ENCODE assay signal across 10 cellular contexts in the genomic region with DNA sequence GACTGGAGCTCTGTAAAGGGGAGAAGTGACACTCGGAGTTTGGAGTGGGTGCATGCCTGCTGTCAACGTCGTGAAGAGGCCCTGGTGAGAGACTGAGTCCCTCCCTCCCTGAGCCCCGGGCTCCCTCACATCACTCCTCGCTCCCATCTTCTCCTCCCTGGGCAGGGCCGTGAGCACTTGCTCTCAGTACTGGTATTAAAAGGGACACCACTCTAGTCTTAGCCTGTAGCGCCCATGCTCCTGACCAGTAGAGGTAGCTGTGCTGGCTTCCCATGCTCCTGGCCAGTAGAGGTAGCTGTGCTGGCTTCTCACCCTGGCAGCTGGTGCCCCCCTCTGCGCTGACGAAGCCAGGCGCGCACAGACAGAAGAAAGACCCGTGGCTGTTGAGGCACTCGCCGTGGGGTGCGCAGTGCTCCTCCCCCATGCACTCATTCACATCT. TPM values are rescaled to one million over a fixed set of nuclear protein-coding genes. Genes with fewer than 3 reads are reported as not detected.
DNase-seq lines count a peak whose midpoint lies in the region; ATAC-seq and TF ChIP-seq lines count a peak whose summit lies in the region.
"Had no signal": no experiment of that assay in that cellular context is flagged by ENCODE, and none has a peak within 500 bp of the region (broad histone marks: within the 10 kb centered on the region; RNA-seq: fewer than 3 reads in every experiment).

No MANE protein-coding gene starts in this region.

- no peak overlapping the region for H4K8ac ChIP-seq in mesenchymal stem cell (ENCODE audit: low read length)

- CTCF ChIA-PET in HEK293T (lab: Yijun Ruan, JAX): interaction anchor here (0.6 to 1.0 kb wide), 2 partner anchors 10 to 89 kb away, joined by 3 read pairs; no protein-coding TSS in a partner anchor

- no peak overlapping the region for H2BK12ac ChIP-seq in mesenchymal stem cell (ENCODE audit: low read length in 2 of 2)

- no peak overlapping the region for H3K4me2 ChIP-seq in mesenchymal stem cell (ENCODE audit: low read length, poor library complexity, severe bottlenecking)

- H3K23ac ChIP-seq in mesenchymal stem cell (ENCODE audit: low read length in 2 of 2): no peak overlapping the region

- H3K4me3 ChIP-seq in astrocyte of the cerebellum (ENCODE audit: low read depth, low read length) (no peak overlapping the region), mesenchymal stem cell (ENCODE audit: insufficient read depth in 1 of 2, low read depth in 1 of 2, low read length in 2 of 2) (no peak overlapping the region)
- H3K4me3 ChIP-seq: esophagus muscularis mucosa had no signal

- peak; percentile 80 for TF ChIP-seq CTCF in astrocyte of the cerebellum (IDR thresholded peaks at IDR 0.05; ENCODE audit: low read depth, low read length, missing control alignments)

- in situ Hi-C loops in astrocyte of the cerebellum (cut with HindIII; ENCODE audit: low sequenced_read_pairs): no loop called here

- no peak for ATAC-seq in GM19463 (IDR thresholded peaks at IDR 0.05; ENCODE audit: unreplicated experiment)
- ATAC-seq in HG03342 (IDR thresholded peaks at IDR 0.05; ENCODE audit: unreplicated experiment): no peak

- peak overlapping the region; percentile 34 for H2BK15ac ChIP-seq in mesenchymal stem cell (ENCODE audit: low read depth, poor library complexity, severe bottlenecking)

- H3K27me3 ChIP-seq in mesenchymal stem cell (ENCODE audit: control insufficient read depth in 1 of 2, insufficient read depth in 1 of 2, low read length in 2 of 2): no peaks in the 10 kb centered on the region
- H3K27me3 ChIP-seq: esophagus muscularis mucosa had no signal

- peaks cover 44% of the 10 kb centered on the region for H3K79me1 ChIP-seq in mesenchymal stem cell (replicated peaks; ENCODE audit: low read length, poor library complexity, severe bottlenecking)

- no peak overlapping the region for H2BK120ac ChIP-seq in mesenchymal stem cell (ENCODE audit: low read depth, low read length)

- peak overlapping the region in 1 of 2 experiments; percentile 60 for H3K14ac ChIP-seq in mesenchymal stem cell (ENCODE audit: low read length in 2 of 2)

- no peak overlapping the region for H3K27ac ChIP-seq in mesenchymal stem cell (ENCODE audit: low read length, poor library complexity, severe bottlenecking)
- H3K27ac ChIP-seq: esophagus muscularis mucosa had no signal

- H3K18ac ChIP-seq in mesenchymal stem cell (ENCODE audit: low read depth in 1 of 2, low read length in 2 of 2): peak overlapping the region in 1 of 2 experiments; percentile 5

- no peak overlapping the region for H2BK5ac ChIP-seq in mesenchymal stem cell (ENCODE audit: low read depth, low read length, poor library complexity, severe bottlenecking)

- peak; percentile 60 for DNase-seq in D341Med (ENCODE audit: low spot score)
- DNase-seq in HEK293T (ENCODE audit: extremely low spot score): peak; percentile 42
- DNase-seq in astrocyte of the cerebellum (ENCODE audit: low read depth): no peak
- peak; percentile 43 for DNase-seq in mesenchymal stem cell
- DNase-seq in CD1c-positive myeloid dendritic cell (ENCODE audit: extremely low spot score): no peak
- DNase-seq in NAMALWA (ENCODE audit: low spot score): no peak
- DNase-seq: activated T-cell treated with anti-CD3 and anti-CD28 coated beads, Interleukin-2, amount 50 U/mL, for 48 hours had no signal

- H3K9me3 ChIP-seq in mesenchymal stem cell (ENCODE audit: control insufficient read depth, low read length): no peaks in the 10 kb centered on the region
- H3K9me3 ChIP-seq: esophagus muscularis mucosa had no signal

- POLR2A ChIA-PET in HEK293T (lab: Yijun Ruan, JAX): interaction anchor here (0.9 to 1.1 kb wide), 2 partner anchors 9 to 15 kb away, joined by 3 to 4 read pairs; a partner anchor contains a TSS

- H3K9ac ChIP-seq in mesenchymal stem cell (ENCODE audit: low read length): no peak overlapping the region

- H2AK5ac ChIP-seq in mesenchymal stem cell (ENCODE audit: low read length, severe bottlenecking): no peak overlapping the region

- no peak overlapping the region for H3K4ac ChIP-seq in mesenchymal stem cell (ENCODE audit: low read depth in 1 of 2, low read length in 2 of 2)

- H3K4me1 ChIP-seq in mesenchymal stem cell (ENCODE audit: control insufficient read depth, insufficient read depth, low read depth, low read length): peaks cover 17% of the 10 kb centered on the region

- H3K36me3 ChIP-seq in mesenchymal stem cell (ENCODE audit: control insufficient read depth in 1 of 2, insufficient read depth in 2 of 2, low read depth in 1 of 2, low read length in 2 of 2): peaks cover 79 to 96% of the 10 kb centered on the region in 2 experiments

- H2AFZ ChIP-seq in mesenchymal stem cell (ENCODE audit: low read depth, low read length): no peak overlapping the region

- no peak overlapping the region for H4K91ac ChIP-seq in mesenchymal stem cell (ENCODE audit: low read length)

- WGBS in mesenchymal stem cell: 44% methylated on average over 7 of the region's 15 CpGs

TF ChIP-seq in HEK293T, 16 proteins besides CTCF, POLR2A, EP300 and RAD21:
- TF ChIP-seq SUZ12 (IDR thresholded peaks at IDR 0.05): no peak
- no peak for TF ChIP-seq ARNT (IDR thresholded peaks at IDR 0.05)
- no peak for TF ChIP-seq NFRKB (IDR thresholded peaks at IDR 0.05)
- TF ChIP-seq ELF4 (IDR thresholded peaks at IDR 0.05): no peak
- no peak for TF ChIP-seq L3MBTL2 (conservative IDR thresholded peaks at IDR 0.05)
- TF ChIP-seq FOXA1 (IDR thresholded peaks at IDR 0.05): no peak
- no peak for TF ChIP-seq FOXM1 (IDR thresholded peaks at IDR 0.05; ENCODE audit: borderline replicate concordance)
- TF ChIP-seq CTBP1 (IDR thresholded peaks at IDR 0.05; ENCODE audit: borderline replicate concordance): no peak
- no peak for TF ChIP-seq TARDBP (IDR thresholded peaks at IDR 0.05)
- no peak for TF ChIP-seq FOXK2 (IDR thresholded peaks at IDR 0.05)
- TF ChIP-seq, protein P1, sequence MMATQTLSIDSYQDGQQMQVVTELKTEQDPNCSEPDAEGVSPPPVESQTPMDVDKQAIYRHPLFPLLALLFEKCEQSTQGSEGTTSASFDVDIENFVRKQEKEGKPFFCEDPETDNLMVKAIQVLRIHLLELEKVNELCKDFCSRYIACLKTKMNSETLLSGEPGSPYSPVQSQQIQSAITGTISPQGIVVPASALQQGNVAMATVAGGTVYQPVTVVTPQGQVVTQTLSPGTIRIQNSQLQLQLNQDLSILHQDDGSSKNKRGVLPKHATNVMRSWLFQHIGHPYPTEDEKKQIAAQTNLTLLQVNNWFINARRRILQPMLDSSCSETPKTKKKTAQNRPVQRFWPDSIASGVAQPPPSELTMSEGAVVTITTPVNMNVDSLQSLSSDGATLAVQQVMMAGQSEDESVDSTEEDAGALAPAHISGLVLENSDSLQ (IDR thresholded peaks at IDR 0.05): no peak

RNA-seq across cellular contexts. Expression of a gene that starts 14.7 kb away (rescaled TPM):
- polyA plus RNA-seq in mesenchymal stem cell (2013, experiment 1 of 2): 37.5 TPM
- 35.9 TPM for polyA plus RNA-seq in mesenchymal stem cell (2013, experiment 2 of 2)

RNA-seq across cellular contexts. Expression of a gene that starts 15.2 kb away (rescaled TPM):
- polyA plus RNA-seq in mesenchymal stem cell (2013, experiment 1 of 2): 939 TPM
- polyA plus RNA-seq in mesenchymal stem cell (2013, experiment 2 of 2): 965 TPM

Comparison
In these comparisons a context has a peak if more than half of its experiments do, and no peak if none do; other contexts are left out.
1. DNase-seq: peak in D341Med (single experiment), HEK293T (single experiment) and mesenchymal stem cell (single experiment); none in astrocyte of the cerebellum (single experiment), CD1c-positive myeloid dendritic cell (single experiment) and NAMALWA (single experiment).